In the genomic region with DNA sequence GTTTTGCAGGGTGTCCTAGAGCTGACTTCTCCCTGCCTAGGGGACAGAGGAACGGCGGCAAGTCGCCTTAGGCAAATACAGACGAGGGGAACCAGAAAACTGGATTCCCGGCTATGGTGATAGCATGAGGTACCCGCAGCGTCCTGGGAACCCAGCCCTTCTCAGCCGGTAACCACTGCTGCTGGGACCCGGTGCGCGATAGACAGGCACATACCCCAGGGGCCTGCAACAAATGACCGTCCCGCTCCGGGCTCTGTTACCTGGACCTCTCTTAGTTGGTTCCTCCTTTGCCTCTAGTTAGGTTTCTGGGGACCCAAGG, we compare ENCODE assay signal across 8 cellular contexts. TPM values are rescaled to one million over a fixed set of nuclear protein-coding genes. Genes with fewer than 3 reads are reported as not detected.
DNase-seq lines count a peak whose midpoint lies in the region; ATAC-seq, FAIRE-seq and TF ChIP-seq lines count a peak whose summit lies in the region.

No MANE protein-coding gene starts in this region.

- ATAC-seq in GM19395 (IDR thresholded peaks at IDR 0.05; ENCODE audit: unreplicated experiment) (peak; percentile 31), HG03108 (IDR thresholded peaks at IDR 0.05; ENCODE audit: unreplicated experiment) (peak; percentile 8)
- ATAC-seq in activated naive CD8-positive, alpha-beta T cell treated with anti-CD3 and anti-CD28 coated beads, Interleukin-2, amount 50 U/mL, for 24 hours, result peak; percentile 23

- no peak for TF ChIP-seq POLR2A in transverse colon (IDR thresholded peaks at IDR 0.05)

- no peak for FAIRE-seq in kidney (lab: Jason Lieb, UNC)

- H3K9me3 ChIP-seq in kidney (ENCODE audit: control insufficient read depth in 1 of 2, low read length in 2 of 2) (no peaks in the 10 kb centered on the region), transverse colon (no peaks in the 10 kb centered on the region)

- H3K4me1 ChIP-seq in kidney (ENCODE audit: control insufficient read depth in 1 of 2, insufficient read depth in 1 of 2, low read depth in 1 of 2, low read length in 2 of 2), result peaks cover 0 to 4% of the 10 kb centered on the region in 2 donors
- peaks cover 0 to 18% (median 8%) of the 10 kb centered on the region in 4 donors for H3K4me1 ChIP-seq in transverse colon

- no peak overlapping the region for H3K27ac ChIP-seq in kidney (ENCODE audit: low read depth in 2 of 2, low read length in 2 of 2)
- H3K27ac ChIP-seq in transverse colon, result peak overlapping the region in 2 of 4 donors; percentile 5 to 48

- 0% methylated on average over 5 of the region's 14 CpGs; no CpG with 5 or more reads in 1 of the 2 donors for WGBS in transverse colon (ENCODE audit: low coverage in 1 of 2), 2 donors

- H3K36me3 Mint-ChIP-seq in activated naive CD8-positive, alpha-beta T cell treated with anti-CD3 and anti-CD28 coated beads, Interleukin-2, amount 50 U/mL, for 24 hours (ENCODE audit: low read depth), result no peaks in the 10 kb centered on the region

- peaks cover 53% of the 10 kb centered on the region for H3K27me3 ChIP-seq in transverse colon

- intact Hi-C loops in kidney (cut with DNase I) (no loop called here), transverse colon (cut with DNase I; ENCODE audit: low total_unique reads) (no loop called here)

- no peak overlapping the region for H3K9ac ChIP-seq in kidney (ENCODE audit: low read length in 2 of 2)

- peaks cover 56% of the 10 kb centered on the region for H3K27me3 Mint-ChIP-seq in activated naive CD8-positive, alpha-beta T cell treated with anti-CD3 and anti-CD28 coated beads, Interleukin-2, amount 50 U/mL, for 24 hours

- H3K36me3 ChIP-seq in kidney (ENCODE audit: control insufficient read depth in 1 of 2, insufficient read depth in 2 of 2, low read length in 2 of 2) (peaks cover 0 to 2% of the 10 kb centered on the region in 2 donors), transverse colon (no peaks in the 10 kb centered on the region)

- H3K4me3 Mint-ChIP-seq in activated naive CD8-positive, alpha-beta T cell treated with anti-CD3 and anti-CD28 coated beads, Interleukin-2, amount 50 U/mL, for 24 hours, result peak overlapping the region; percentile 74

- peak overlapping the region; percentile 34 for H3K27ac Mint-ChIP-seq in activated naive CD8-positive, alpha-beta T cell treated with anti-CD3 and anti-CD28 coated beads, Interleukin-2, amount 50 U/mL, for 24 hours

- no peak for TF ChIP-seq EP300 in transverse colon (IDR thresholded peaks at IDR 0.05; ENCODE audit: low read depth)

- in situ Hi-C loops in transverse colon (cut with MboI; ENCODE audit: low pct_ligation_motif_present in 1 of 4, low pct_unique_long_range_greater_than_20kb in 1 of 4, low sequenced_read_pairs in 3 of 4), result no loop called here

- no peak for DNase-seq in activated naive CD8-positive, alpha-beta T cell treated with anti-CD3 and anti-CD28 coated beads, Interleukin-2, amount 50 U/mL, for 24 hours
- DNase-seq in kidney, result no peak
- no peak for DNase-seq in transverse colon
- DNase-seq in globus pallidus (ENCODE audit: low spot score), result no peak
- no peak for DNase-seq in LoVo (ENCODE audit: low spot score)
- no peak for DNase-seq in AG08395 (ENCODE audit: low spot score)

- H3K4me3 ChIP-seq in kidney (ENCODE audit: low read length in 2 of 2), result peak overlapping the region; percentile 13 to 49
- H3K4me3 ChIP-seq in transverse colon, result peak overlapping the region; percentile 24 to 62 (median 58)

- peaks cover 25% of the 10 kb centered on the region for H3K4me1 Mint-ChIP-seq in activated naive CD8-positive, alpha-beta T cell treated with anti-CD3 and anti-CD28 coated beads, Interleukin-2, amount 50 U/mL, for 24 hours

- TF ChIP-seq CTCF in kidney (IDR thresholded peaks at IDR 0.05; ENCODE audit: borderline replicate concordance, extremely low read depth, insufficient read depth) (no peak), transverse colon (IDR thresholded peaks at IDR 0.05) (no peak)

- no peaks in the 10 kb centered on the region for H3K9me3 Mint-ChIP-seq in activated naive CD8-positive, alpha-beta T cell treated with anti-CD3 and anti-CD28 coated beads, Interleukin-2, amount 50 U/mL, for 24 hours

RNA-seq across cellular contexts. Expression of a gene that starts 0.6 kb away (rescaled TPM):
- total RNA-seq in kidney (27.3 TPM), transverse colon (10 to 100 TPM in 3 of 4 donors, 1 to 10 TPM in 1; 4.9 to 37.4 (median 15.8) TPM)
- polyA plus RNA-seq in kidney (ENCODE audit: insufficient read depth, low read depth, low replicate concordance), result 29.2 TPM
